25 cellular contexts compared by ENCODE assay signal in genomic region chr10:129522041-129522585, GRCh38.
"Had no signal": no experiment of that assay in that cellular context is flagged by ENCODE, and none has a peak within 500 bp of the region (broad histone marks: within the 10 kb centered on the region; RNA-seq: fewer than 3 reads in every experiment).

No MANE protein-coding gene starts in this region.

- H3K27ac Mint-ChIP-seq: activated naive CD8-positive, alpha-beta T cell treated with anti-CD3 and anti-CD28 coated beads, Interleukin-2, amount 10 ng/mL, durations not matched to agents 7 days and 5 days; immature natural killer cell; nephron; stimulated activated naive B cell treated with anti-CD40 and anti-IgM and Interleukin-4, amounts not matched to agents 10 μg/mL and 1 μg/mL and 100 μg/mL, for 72 hours; T-cell; T-helper 2 cell treated with Interferon-gamma antibody and Interleukin-4, amounts not matched to agents 5 μg/mL and 100 μg/mL, for 36 hours had no signal

- H3K4me1 Mint-ChIP-seq: activated naive CD8-positive, alpha-beta T cell treated with anti-CD3 and anti-CD28 coated beads, Interleukin-2, amount 10 ng/mL, durations not matched to agents 7 days and 5 days had no signal

- H3K4me3 Mint-ChIP-seq: activated naive CD8-positive, alpha-beta T cell treated with anti-CD3 and anti-CD28 coated beads, Interleukin-2, amount 10 ng/mL, durations not matched to agents 7 days and 5 days; activated T-cell treated with anti-CD3 and anti-CD28 coated beads, Interleukin-2, amount 50 U/mL, for 4 hours; immature natural killer cell; nephron; stimulated activated naive B cell treated with anti-CD40 and anti-IgM and Interleukin-4, amounts not matched to agents 10 μg/mL and 1 μg/mL and 100 μg/mL, for 72 hours; T-cell; T-helper 2 cell treated with Interferon-gamma antibody and Interleukin-4, amounts not matched to agents 5 μg/mL and 100 μg/mL, for 36 hours had no signal

- H3K36me3 Mint-ChIP-seq: activated naive CD8-positive, alpha-beta T cell treated with anti-CD3 and anti-CD28 coated beads, Interleukin-2, amount 10 ng/mL, durations not matched to agents 7 days and 5 days; immature natural killer cell had no signal

- H3K27me3 Mint-ChIP-seq: activated naive CD8-positive, alpha-beta T cell treated with anti-CD3 and anti-CD28 coated beads, Interleukin-2, amount 10 ng/mL, durations not matched to agents 7 days and 5 days; stimulated activated naive B cell treated with anti-CD40 and anti-IgM and Interleukin-4, amounts not matched to agents 10 μg/mL and 1 μg/mL and 100 μg/mL, for 72 hours; T-cell had no signal

- H3K27ac ChIP-seq: heart right ventricle, left ventricle myocardium inferior, upper lobe of right lung, VCaP had no signal

- DNase-seq: activated CD4-positive, alpha-beta T cell treated with anti-CD3 and anti-CD28 coated beads, Interleukin-2, amount 50 U/mL, for 1 hour; activated CD4-positive, CD25-positive, alpha-beta regulatory T cell treated with anti-CD3 and anti-CD28 coated beads, Interleukin-2, amount 50 U/mL, for 72 hours; activated CD8-positive, alpha-beta memory T cell treated with anti-CD3 and anti-CD28 coated beads, Interleukin-2, amount 50 U/mL, for 48 hours; activated naive CD4-positive, alpha-beta T cell treated with Interleukin-2 at 50 U/mL for 16 hours; activated naive CD8-positive, alpha-beta T cell treated with anti-CD3 and anti-CD28 coated beads, Interleukin-2, amount 10 ng/mL, durations not matched to agents 7 days and 5 days; activated T-cell treated with anti-CD3 and anti-CD28 coated beads, Interleukin-2, amount 50 U/mL, for 4 hours; amygdala; heart right ventricle; immature natural killer cell; kidney glomerular epithelial cell; left ventricle myocardium inferior; midbrain; nucleus accumbens; small intestine; stimulated activated CD4-positive, alpha-beta T cell treated with anti-CD3 and anti-CD28 coated beads, Interleukin-15, amount 100 ng/mL, for 24 hours; stimulated activated naive B cell treated with anti-CD40 and anti-IgM and Interleukin-4, amounts not matched to agents 10 μg/mL and 1 μg/mL and 100 μg/mL, for 72 hours; T-cell; upper lobe of right lung had no signal

- H3K4me1 ChIP-seq: upper lobe of right lung had no signal

- H3K36me3 ChIP-seq: left ventricle myocardium inferior, upper lobe of right lung had no signal

- H3K9me3 ChIP-seq: heart right ventricle, left ventricle myocardium inferior, upper lobe of right lung had no signal

- FAIRE-seq: bronchial epithelial cell, endometrium, small intestine had no signal

- H3K27me3 ChIP-seq: heart right ventricle, upper lobe of right lung had no signal

- H3K9me3 Mint-ChIP-seq: activated naive CD8-positive, alpha-beta T cell treated with anti-CD3 and anti-CD28 coated beads, Interleukin-2, amount 10 ng/mL, durations not matched to agents 7 days and 5 days; activated T-cell treated with anti-CD3 and anti-CD28 coated beads, Interleukin-2, amount 50 U/mL, for 4 hours; immature natural killer cell; stimulated activated naive B cell treated with anti-CD40 and anti-IgM and Interleukin-4, amounts not matched to agents 10 μg/mL and 1 μg/mL and 100 μg/mL, for 72 hours; T-cell had no signal

- H3K4me3 ChIP-seq: heart right ventricle, left ventricle myocardium inferior, upper lobe of right lung had no signal

- ATAC-seq: activated T-cell treated with anti-CD3 and anti-CD28 coated beads, Interleukin-2, amount 50 U/mL, for 4 hours; heart right ventricle; sciatic nerve; SK-N-SH treated with all-trans-retinoic acid at 6 μM for 48 hours; stimulated activated naive B cell treated with anti-CD40 and anti-IgM and Interleukin-4, amounts not matched to agents 10 μg/mL and 1 μg/mL and 100 μg/mL, for 72 hours; T-cell; upper lobe of right lung had no signal
